25 cellular contexts compared by ENCODE assay signal in the genomic region with DNA sequence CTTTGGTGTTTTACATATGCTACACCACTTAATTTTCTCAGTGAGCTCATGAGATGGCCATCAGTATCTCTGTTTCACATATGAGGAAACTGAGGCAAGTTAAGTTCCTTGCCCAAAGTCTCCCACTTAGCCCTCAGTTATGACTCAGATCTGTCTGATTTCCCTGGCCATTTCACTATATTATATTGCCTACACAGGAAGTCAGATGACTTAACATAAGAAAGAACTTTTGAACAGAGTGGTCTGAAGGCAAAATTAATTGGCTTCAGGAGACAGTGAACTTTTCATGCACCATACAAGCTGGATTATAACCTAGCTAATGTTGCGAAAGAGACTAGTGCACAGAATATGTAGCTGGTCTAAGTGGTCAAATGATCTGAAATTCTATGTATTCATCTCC.
A peak's percentile ranks its signal among the peaks of the same experiment; 100 is the strongest.
DNase-seq lines count a peak whose midpoint lies in the region; ATAC-seq, FAIRE-seq and TF ChIP-seq lines count a peak whose summit lies in the region.
"Had no signal": no experiment of that assay in that cellular context is flagged by ENCODE, and none has a peak within 500 bp of the region (broad histone marks: within the 10 kb centered on the region; RNA-seq: fewer than 3 reads in every experiment).

No MANE protein-coding gene starts in this region.

- no peaks in the 10 kb centered on the region for H3K79me2 ChIP-seq in HepG2 (ENCODE audit: insufficient read depth, low read length)
- no peaks in the 10 kb centered on the region for H3K79me2 ChIP-seq in smooth muscle cell (ENCODE audit: low read depth)

- intact Hi-C loops in HepG2 (cut with micrococcal nuclease; ENCODE audit: unreplicated experiment): no loop called here
- intact Hi-C loops in right lobe of liver (cut with DNase I): no loop called here

- no peaks in the 10 kb centered on the region for H4K20me1 ChIP-seq in HepG2 (ENCODE audit: insufficient read depth, low read length)
- H4K20me1 ChIP-seq in smooth muscle cell (ENCODE audit: low read depth): no peaks in the 10 kb centered on the region

- H2AFZ ChIP-seq in HepG2 (ENCODE audit: low read length): no peak overlapping the region
- no peak overlapping the region for H2AFZ ChIP-seq in smooth muscle cell (ENCODE audit: low read depth)

- no peaks in the 10 kb centered on the region for H3K9me3 ChIP-seq in HepG2 (ENCODE audit: low read length)
- H3K9me3 ChIP-seq in right lobe of liver: no peaks in the 10 kb centered on the region
- H3K9me3 ChIP-seq in smooth muscle cell (replicated peaks; ENCODE audit: low read depth): no peaks in the 10 kb centered on the region
- H3K9me3 ChIP-seq: Peyer's patch had no signal

- H3K9ac ChIP-seq in HepG2 (ENCODE audit: insufficient read depth, low read depth, low read length) (no peak overlapping the region), smooth muscle cell (ENCODE audit: low read depth) (no peak overlapping the region)

- CTCF ChIA-PET in HepG2 (lab: Yijun Ruan, JAX; ENCODE audit: low intra/inter-chr PET ratio, low total read pairs): no interaction called here

- H3K4me1 ChIP-seq in HepG2 (ENCODE audit: insufficient read depth, low read length) (no peaks in the 10 kb centered on the region), right lobe of liver (peaks cover 0 to 5% (median 0%) of the 10 kb centered on the region in 4 donors), smooth muscle cell (ENCODE audit: low read depth) (peaks cover 17% of the 10 kb centered on the region)
- H3K4me1 ChIP-seq: Peyer's patch had no signal

- H3K27ac ChIP-seq in HepG2 (ENCODE audit: extremely low read length, insufficient read depth, low read length): no peak overlapping the region
- H3K27ac ChIP-seq in right lobe of liver: no peak overlapping the region
- H3K27ac ChIP-seq in smooth muscle cell (ENCODE audit: low read depth): no peak overlapping the region
- H3K27ac ChIP-seq: brain microvascular endothelial cell, Peyer's patch had no signal

- WGBS in HepG2 (ENCODE audit: low lambda C conversion rate): 56% methylated on average over 1 of the region's 1 CpG
- 100% methylated on average over 1 of the region's 1 CpG for WGBS in right lobe of liver (ENCODE audit: insufficient coverage, low coverage, low lambda C conversion rate, missing lambda C conversion rate)
- WGBS in smooth muscle cell (ENCODE audit: low lambda C conversion rate): 96% methylated on average over 1 of the region's 1 CpG

- POLR2A ChIA-PET in HepG2 (lab: Yijun Ruan, JAX): no interaction called here

- in situ Hi-C loops in HepG2 (cut with HindIII; ENCODE audit: extremely low pct_ligation_motif_present, low pct_unique_long_range_greater_than_20kb): no loop called here

- TF ChIP-seq EP300 in HepG2 (IDR thresholded peaks at IDR 0.05; ENCODE audit: low read depth in 2 of 2, low read length in 2 of 2) (no peak), HepG2 (CRISPR knock-in tag; IDR thresholded peaks at IDR 0.05; ENCODE audit: borderline replicate concordance) (no peak)

- H3K27ac Mint-ChIP-seq in mesothelial cell of epicardium: peak overlapping the region; percentile 47
- H3K27ac Mint-ChIP-seq: activated CD8-positive, alpha-beta memory T cell treated with anti-CD3 and anti-CD28 coated beads, Interleukin-2, amount 10 ng/mL, durations not matched to agents 7 days and 5 days; activated naive CD8-positive, alpha-beta T cell treated with anti-CD3 and anti-CD28 coated beads, Interleukin-2, amount 50 U/mL, for 24 hours had no signal

- ATAC-seq in HepG2 (no peak), right lobe of liver (no peak)
- ATAC-seq: activated CD8-positive, alpha-beta memory T cell treated with anti-CD3 and anti-CD28 coated beads, Interleukin-2, amount 10 ng/mL, durations not matched to agents 7 days and 5 days; activated naive CD8-positive, alpha-beta T cell treated with anti-CD3 and anti-CD28 coated beads, Interleukin-2, amount 50 U/mL, for 24 hours; HCT116; left ventricle myocardium superior; right cardiac atrium had no signal

- H3K27me3 ChIP-seq in HepG2 (ENCODE audit: control insufficient read depth in 1 of 2, insufficient read depth in 2 of 2, low read length in 2 of 2): no peaks in the 10 kb centered on the region
- H3K27me3 ChIP-seq in right lobe of liver: no peaks in the 10 kb centered on the region
- no peaks in the 10 kb centered on the region for H3K27me3 ChIP-seq in smooth muscle cell (ENCODE audit: low read depth)
- H3K27me3 ChIP-seq: brain microvascular endothelial cell, Peyer's patch had no signal

- peaks cover 28% of the 10 kb centered on the region for H3K36me3 Mint-ChIP-seq in mesothelial cell of epicardium
- H3K36me3 Mint-ChIP-seq: activated CD8-positive, alpha-beta memory T cell treated with anti-CD3 and anti-CD28 coated beads, Interleukin-2, amount 10 ng/mL, durations not matched to agents 7 days and 5 days had no signal

- no peaks in the 10 kb centered on the region for H3K27me3 Mint-ChIP-seq in mesothelial cell of epicardium (ENCODE audit: low read depth)
- H3K27me3 Mint-ChIP-seq: activated CD8-positive, alpha-beta memory T cell treated with anti-CD3 and anti-CD28 coated beads, Interleukin-2, amount 10 ng/mL, durations not matched to agents 7 days and 5 days; activated naive CD8-positive, alpha-beta T cell treated with anti-CD3 and anti-CD28 coated beads, Interleukin-2, amount 50 U/mL, for 24 hours had no signal

- no peak overlapping the region for H3K4me3 Mint-ChIP-seq in mesothelial cell of epicardium
- H3K4me3 Mint-ChIP-seq: activated CD8-positive, alpha-beta memory T cell treated with anti-CD3 and anti-CD28 coated beads, Interleukin-2, amount 10 ng/mL, durations not matched to agents 7 days and 5 days; activated naive CD8-positive, alpha-beta T cell treated with anti-CD3 and anti-CD28 coated beads, Interleukin-2, amount 50 U/mL, for 24 hours had no signal

- no peak overlapping the region for H3K4me3 ChIP-seq in HepG2 (replicated peaks in 1 of 3; ENCODE audit: insufficient read depth in 1 of 3, low read depth in 2 of 3, low read length in 3 of 3)
- H3K4me3 ChIP-seq in right lobe of liver: no peak overlapping the region
- H3K4me3 ChIP-seq in smooth muscle cell: no peak overlapping the region
- H3K4me3 ChIP-seq: Peyer's patch had no signal

- FAIRE-seq in HepG2 (lab: Jason Lieb, UNC): no peak
- no peak for FAIRE-seq in RCC 7860 (lab: Jason Lieb, UNC)
- FAIRE-seq: TTC549 had no signal

- DNase-seq in HepG2 (ENCODE audit: low spot score) (no peak), right lobe of liver (no peak), dermis blood vessel endothelial cell (peak; percentile 27), mesothelial cell of epicardium (ENCODE audit: low spot score in 2 of 2, unreplicated experiment in 2 of 2) (no peak), RCC 7860 (ENCODE audit: low spot score) (no peak), smooth muscle cell (lab: John Stamatoyannopoulos, UW; ENCODE audit: unreplicated experiment) (no peak), C1 segment of cervical spinal cord (lab: John Stamatoyannopoulos, UW) (no peak)
- no peak for DNase-seq in activated T-cell treated with anti-CD3 and anti-CD28 coated beads, Interleukin-2, amount 50 U/mL, for 1 hour
- DNase-seq: 8988T; activated CD4-positive, alpha-beta T cell treated with anti-CD3 and anti-CD28 coated beads, Interleukin-2, amount 50 U/mL, for 4 hours; activated CD8-positive, alpha-beta memory T cell treated with anti-CD3 and anti-CD28 coated beads, Interleukin-2, amount 10 ng/mL, durations not matched to agents 7 days and 5 days; activated naive CD4-positive, alpha-beta T cell; activated naive CD8-positive, alpha-beta T cell treated with anti-CD3 and anti-CD28 coated beads, Interleukin-2, amount 50 U/mL, for 24 hours; activated T-cell treated with anti-CD3 and anti-CD28 coated beads, Interleukin-2, amount 50 U/mL, for 48 hours; brain microvascular endothelial cell; glutamatergic neuron; islet precursor cell; left ventricle myocardium superior; NCI-H2107; NCI-H446; Peyer's patch; right cardiac atrium; stimulated activated CD4-positive, alpha-beta T cell treated with anti-CD3 and anti-CD28 coated beads, Interleukin-4, amount 100 ng/mL, for 1 hour had no signal

- no peaks in the 10 kb centered on the region for H3K9me3 Mint-ChIP-seq in mesothelial cell of epicardium

- no peak for TF ChIP-seq POLR2A in HepG2 (IDR thresholded peaks at IDR 0.05; ENCODE audit: insufficient read depth in 1 of 2, low read depth in 2 of 2, low read length in 2 of 2)
- TF ChIP-seq POLR2A in right lobe of liver (IDR thresholded peaks at IDR 0.05): no peak

- no peaks in the 10 kb centered on the region for H3F3A ChIP-seq in smooth muscle cell (ENCODE audit: low read depth)

- H3K4me1 Mint-ChIP-seq in mesothelial cell of epicardium: peaks cover 64% of the 10 kb centered on the region
- H3K4me1 Mint-ChIP-seq: activated CD8-positive, alpha-beta memory T cell treated with anti-CD3 and anti-CD28 coated beads, Interleukin-2, amount 10 ng/mL, durations not matched to agents 7 days and 5 days; activated naive CD8-positive, alpha-beta T cell treated with anti-CD3 and anti-CD28 coated beads, Interleukin-2, amount 50 U/mL, for 24 hours had no signal

- H3K4me2 ChIP-seq in HepG2 (ENCODE audit: low read depth, low read length): no peak overlapping the region
- H3K4me2 ChIP-seq in smooth muscle cell: no peak overlapping the region

- H3K36me3 ChIP-seq in HepG2 (replicated peaks in 1 of 2; ENCODE audit: control insufficient read depth in 1 of 2, insufficient read depth in 2 of 2, low read length in 2 of 2) (no peaks in the 10 kb centered on the region), right lobe of liver (no peaks in the 10 kb centered on the region), smooth muscle cell (ENCODE audit: low read depth) (no peaks in the 10 kb centered on the region)
- H3K36me3 ChIP-seq: brain microvascular endothelial cell had no signal

- BruUV-seq in HepG2 (replicated peaks; lab: Mats Ljungman, UMichigan): no TSS peak

- no peak for TF ChIP-seq CTCF in HepG2 (CRISPR knock-in tag; IDR thresholded peaks at IDR 0.05)
- no peak for TF ChIP-seq CTCF in right lobe of liver (IDR thresholded peaks at IDR 0.05)
- TF ChIP-seq CTCF in mesothelial cell of epicardium (IDR thresholded peaks at IDR 0.05; ENCODE audit: unreplicated experiment): no peak
- no peak for TF ChIP-seq CTCF in smooth muscle cell (IDR thresholded peaks at IDR 0.05; ENCODE audit: borderline replicate concordance, insufficient read depth, poor library complexity, severe bottlenecking)

- no peak for TF ChIP-seq RAD21 in HepG2 (CRISPR knock-in tag; IDR thresholded peaks at IDR 0.05)

TF ChIP-seq in HepG2, 621 proteins besides CTCF, POLR2A, EP300 and RAD21:
- TF ChIP-seq CEBPB (IDR thresholded peaks at IDR 0.05; ENCODE audit: borderline replicate concordance, low read depth, low read length) (0 out of 2 replicates have a peak, but pooled peaks have one; percentile 23), SKI (IDR thresholded peaks at IDR 0.05; ENCODE audit: partially characterized antibody) (no peak)
